Comparison of ENCODE assay signal across 11 cellular contexts in the genomic region with DNA sequence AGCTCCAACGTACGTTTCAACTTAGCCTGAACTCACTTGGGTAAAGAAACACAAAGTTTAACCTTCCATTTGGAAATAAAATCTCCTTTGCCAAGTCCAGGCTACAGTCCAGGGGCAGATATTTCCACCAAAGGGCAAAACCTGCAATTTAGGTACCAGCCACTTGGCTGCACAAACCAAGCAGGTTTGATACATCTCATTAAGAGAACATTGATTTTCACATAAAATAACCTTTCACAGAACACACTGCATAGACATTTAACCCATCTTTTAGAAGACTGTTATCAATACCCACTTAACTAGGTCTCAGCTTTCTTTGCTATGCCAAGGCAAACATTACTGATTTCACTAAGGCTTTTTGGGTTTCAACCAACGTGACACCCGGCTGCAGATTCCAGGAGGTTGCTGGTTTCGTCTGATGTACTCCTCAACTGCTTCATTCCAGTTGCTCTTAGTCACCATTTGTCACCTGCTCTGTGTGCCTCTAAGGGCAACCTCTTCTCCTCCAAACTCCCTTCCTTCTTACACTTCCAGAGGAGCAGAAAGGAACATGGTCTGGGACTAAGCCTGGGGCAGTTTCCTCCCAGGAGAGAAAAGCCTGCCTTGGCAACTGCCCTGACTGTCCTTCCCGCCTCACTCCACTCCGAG.
DNase-seq lines count a peak whose midpoint lies in the region; ATAC-seq and TF ChIP-seq lines count a peak whose summit lies in the region.
"Had no signal": no experiment of that assay in that cellular context is flagged by ENCODE, and none has a peak within 500 bp of the region (broad histone marks: within the 10 kb centered on the region; RNA-seq: fewer than 3 reads in every experiment).

No MANE protein-coding gene starts in this region.

- peaks cover 24% of the 10 kb centered on the region for H3K4me1 ChIP-seq in IMR-90 (ENCODE audit: control insufficient read depth, insufficient read depth, low read length)
- no peaks in the 10 kb centered on the region for H3K4me1 ChIP-seq in breast epithelium
- peaks cover 18% of the 10 kb centered on the region for H3K4me1 ChIP-seq in lower lobe of right lung

- DNase-seq in AG04450 (ENCODE audit: low read depth, low spot score) (no peak), IMR-90 (peak; percentile 82), breast epithelium (ENCODE audit: low spot score in 2 of 2) (peak; percentile 66 to 73), lower lobe of right lung (no peak), NCI-H187 (lab: John Stamatoyannopoulos, UW) (no peak), midbrain (lab: John Stamatoyannopoulos, UW) (no peak)
- DNase-seq: activated T-cell treated with anti-CD3 and anti-CD28 coated beads, Interleukin-2, amount 50 U/mL, for 1 hour; CD8-positive, alpha-beta memory T cell; NCI-H1048 had no signal

- TF ChIP-seq RAD21 in IMR-90 (IDR thresholded peaks at IDR 0.05; ENCODE audit: low read length), result no peak

- H3K79me1 ChIP-seq in IMR-90 (ENCODE audit: low read depth in 1 of 2, low read length in 2 of 2), result no peaks in the 10 kb centered on the region

- peak overlapping the region; percentile 33; the same call in 1 of the 2 replicates for H3K56ac ChIP-seq in IMR-90 (ENCODE audit: extremely low read depth, insufficient read depth, low read length)

- peak; percentile 57 for ATAC-seq in IMR-90 (ENCODE audit: low read depth)
- peak; percentile 31 to 34 for ATAC-seq in lower lobe of right lung
- ATAC-seq in GM21423 (IDR thresholded peaks at IDR 0.05; ENCODE audit: unreplicated experiment), result no peak
- no peak; the same call in 2 of the 3 replicates for ATAC-seq in SK-N-SH treated with all-trans-retinoic acid at 6 μM for 48 hours

- 80% methylated on average over 1 of the region's 7 CpGs; no CpG with 5 or more reads in 1 of the 2 experiments for WGBS in IMR-90 (ENCODE audit: extremely low coverage in 2 of 2, insufficient read length in 1 of 2), 2 experiments

- H3K27me3 ChIP-seq in AG04450 (ENCODE audit: control insufficient read depth, insufficient read depth, low read length) (peaks cover 2% of the 10 kb centered on the region), IMR-90 (ENCODE audit: control insufficient read depth, insufficient read depth, low read length) (peaks cover 2% of the 10 kb centered on the region; the same call in 1 of the 2 replicates), breast epithelium (no peaks in the 10 kb centered on the region), lower lobe of right lung (ENCODE audit: low read depth) (no peaks in the 10 kb centered on the region)

- H4K5ac ChIP-seq in IMR-90 (ENCODE audit: low read depth, low read length), result peak overlapping the region; percentile 34

- H3K4me2 ChIP-seq in IMR-90 (ENCODE audit: low read depth, low read length), result peak overlapping the region; percentile 73

- H3K9me1 ChIP-seq in IMR-90 (ENCODE audit: insufficient read depth, low read length), result peaks cover 18% of the 10 kb centered on the region; the same call in 1 of the 2 replicates

- peak overlapping the region; percentile 61 for H3K18ac ChIP-seq in IMR-90 (ENCODE audit: low read depth, low read length)

- peak overlapping the region; percentile 43 for H3K4ac ChIP-seq in IMR-90 (ENCODE audit: low read depth, low read length)

- H3K36me3 ChIP-seq in IMR-90 (ENCODE audit: control insufficient read depth, insufficient read depth, low read length), result no peaks in the 10 kb centered on the region
- H3K36me3 ChIP-seq in breast epithelium, result no peaks in the 10 kb centered on the region
- no peaks in the 10 kb centered on the region for H3K36me3 ChIP-seq in lower lobe of right lung

- H3K4me3 ChIP-seq in AG04450 (ENCODE audit: low read depth, low read length) (no peak overlapping the region), IMR-90 (ENCODE audit: insufficient read depth, low read depth, low read length) (no peak overlapping the region), breast epithelium (no peak overlapping the region), lower lobe of right lung (no peak overlapping the region)

- BruUV-seq in IMR-90 (replicated peaks; lab: Mats Ljungman, UMichigan), result no TSS peak

- no peak overlapping the region; the same call in 1 of the 2 replicates for H3K14ac ChIP-seq in IMR-90 (replicated peaks; ENCODE audit: low read depth, low read length)

- peak overlapping the region; percentile 1 to 75; a peak in 3 of 4 replicates for H4K8ac ChIP-seq in IMR-90 (ENCODE audit: low read depth in 2 of 2, low read length in 2 of 2)

- peak overlapping the region; percentile 81 for H2BK5ac ChIP-seq in IMR-90 (ENCODE audit: low read depth, low read length, poor library complexity, severe bottlenecking)

- no peak overlapping the region; the same call in 1 of the 2 replicates for H2AK5ac ChIP-seq in IMR-90 (ENCODE audit: low read depth, low read length)

- dilution Hi-C loops in IMR-90 (cut with HindIII; ENCODE audit: low sequenced_read_pairs, unreplicated experiment), result no loop called here

- no peak overlapping the region; the same call in 1 of the 2 replicates for H3K23ac ChIP-seq in IMR-90 (ENCODE audit: low read depth, low read length)

- H3K9ac ChIP-seq in IMR-90 (ENCODE audit: low read depth, low read length), result no peak overlapping the region

- H3K27ac ChIP-seq in AG04450 (ENCODE audit: low read depth, low read length) (peak overlapping the region; percentile 87), IMR-90 (ENCODE audit: insufficient read depth, low read length) (peak overlapping the region; percentile 85), breast epithelium (peak overlapping the region; percentile 72 to 83), lower lobe of right lung (no peak overlapping the region)

- CTCF ChIA-PET in AG04450 (lab: Charles Lee) (interaction anchor here (1.0 to 1.4 kb wide), 3 partner anchors 8 to 68 kb away, joined by 3 to 4 read pairs (median 4); no protein-coding TSS in a partner anchor), IMR-90 (lab: Yijun Ruan, JAX) (interaction anchor here (0.5 to 1.4 kb wide), 4 partner anchors 14 to 872 kb away, joined by 3 read pairs; no protein-coding TSS in a partner anchor)

- TF ChIP-seq CTCF in AG04450 (IDR thresholded peaks at IDR 0.05; ENCODE audit: low read depth, low read length) (0 out of 2 replicates have a peak, but pooled peaks have one; percentile 12), IMR-90 (conservative IDR thresholded peaks at IDR 0.05; ENCODE audit: low read depth, low read length) (0 out of 2 replicates have a peak, but pooled peaks have one; percentile 1), breast epithelium (IDR thresholded peaks at IDR 0.05) (peak in 1 of 3 donors; percentile 21), lower lobe of right lung (IDR thresholded peaks at IDR 0.05) (no peak)

- peak overlapping the region; percentile 26 for H2AK9ac ChIP-seq in IMR-90 (replicated peaks; ENCODE audit: low read depth, low read length, poor library complexity)

- in situ Hi-C loops in IMR-90 (cut with MboI; ENCODE audit: low sequenced_read_pairs), result no loop called here

- H2BK15ac ChIP-seq in IMR-90 (ENCODE audit: low read depth, low read length), result peak overlapping the region; percentile 27; the same call in 2 of the 3 replicates

- H4K91ac ChIP-seq in IMR-90 (ENCODE audit: insufficient read depth, low read depth, low read length), result peak overlapping the region; percentile 53; the same call in 1 of the 2 replicates

- H2AFZ ChIP-seq in IMR-90 (replicated peaks; ENCODE audit: low read length, poor library complexity), result peak overlapping the region; percentile 50

- H2BK20ac ChIP-seq in IMR-90 (ENCODE audit: low read depth, low read length), result peak overlapping the region; percentile 55

- peak overlapping the region; percentile 38; the same call in 1 of the 2 replicates for H2BK120ac ChIP-seq in IMR-90 (ENCODE audit: low read depth, low read length)

- no peaks in the 10 kb centered on the region for H4K20me1 ChIP-seq in IMR-90 (ENCODE audit: insufficient read depth, low read length)

- H3K9me3 ChIP-seq in AG04450 (ENCODE audit: control insufficient read depth, insufficient read depth, low read length) (no peaks in the 10 kb centered on the region), IMR-90 (ENCODE audit: control insufficient read depth, insufficient read depth, low read length) (no peaks in the 10 kb centered on the region), breast epithelium (no peaks in the 10 kb centered on the region), lower lobe of right lung (no peaks in the 10 kb centered on the region)

- intact Hi-C loops in IMR-90 (cut with micrococcal nuclease), result loop anchor here (10.0 kb wide), 1 partner anchor 139 kb away; a partner anchor contains a TSS
- intact Hi-C loops in breast epithelium (cut with DNase I; ENCODE audit: low total_unique reads), result no loop called here
- intact Hi-C loops in lower lobe of right lung (cut with DNase I), result no loop called here

- POLR2A ChIA-PET in AG04450 (lab: Yijun Ruan, JAX) (interaction anchor here (0.6 kb wide), 1 partner anchor 399 kb away, joined by 4 read pairs; no protein-coding TSS in a partner anchor), IMR-90 (lab: Charles Lee; ENCODE audit: unreplicated experiment) (no interaction called here)

- TF ChIP-seq POLR2A in IMR-90 (IDR thresholded peaks at IDR 0.05; ENCODE audit: low read depth, low read length) (no peak), breast epithelium (IDR thresholded peaks at IDR 0.05) (no peak)

TF ChIP-seq in IMR-90, 13 proteins besides CTCF, POLR2A, EP300 and RAD21:
- peak; percentile 10; the same call in 1 of the 2 replicates for TF ChIP-seq BHLHE40 (IDR thresholded peaks at IDR 0.05; ENCODE audit: low read depth, low read length)
- no peak for TF ChIP-seq MAFK (IDR thresholded peaks at IDR 0.05; ENCODE audit: low read depth, low read length)

TF ChIP-seq in SK-N-SH treated with all-trans-retinoic acid at 6 μM for 48 hours, 23 proteins besides CTCF, POLR2A, EP300 and RAD21:
- TF ChIP-seq BACH2 (CRISPR knock-in tag; IDR thresholded peaks at IDR 0.05; ENCODE audit: borderline replicate concordance) (no peak), SNAI2 (CRISPR knock-in tag; IDR thresholded peaks at IDR 0.05) (no peak), ZNF565 (CRISPR knock-in tag; conservative IDR thresholded peaks at IDR 0.05; ENCODE audit: low read depth) (no peak), ESRRG (CRISPR knock-in tag; IDR thresholded peaks at IDR 0.05) (no peak), OSR1 (CRISPR knock-in tag; IDR thresholded peaks at IDR 0.05) (no peak), ISL1 (CRISPR knock-in tag; IDR thresholded peaks at IDR 0.05) (no peak), ZFP3 (CRISPR knock-in tag; IDR thresholded peaks at IDR 0.05) (no peak)
- TF ChIP-seq, protein P1, sequence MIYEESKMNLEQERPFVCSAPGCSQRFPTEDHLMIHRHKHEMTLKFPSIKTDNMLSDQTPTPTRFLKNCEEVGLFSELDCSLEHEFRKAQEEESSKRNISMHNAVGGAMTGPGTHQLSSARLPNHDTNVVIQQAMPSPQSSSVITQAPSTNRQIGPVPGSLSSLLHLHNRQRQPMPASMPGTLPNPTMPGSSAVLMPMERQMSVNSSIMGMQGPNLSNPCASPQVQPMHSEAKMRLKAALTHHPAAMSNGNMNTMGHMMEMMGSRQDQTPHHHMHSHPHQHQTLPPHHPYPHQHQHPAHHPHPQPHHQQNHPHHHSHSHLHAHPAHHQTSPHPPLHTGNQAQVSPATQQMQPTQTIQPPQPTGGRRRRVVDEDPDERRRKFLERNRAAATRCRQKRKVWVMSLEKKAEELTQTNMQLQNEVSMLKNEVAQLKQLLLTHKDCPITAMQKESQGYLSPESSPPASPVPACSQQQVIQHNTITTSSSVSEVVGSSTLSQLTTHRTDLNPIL (CRISPR knock-in tag; IDR thresholded peaks at IDR 0.05; ENCODE audit: low read depth), result no peak

Comparison
In these comparisons a context has a peak if more than half of its experiments do, and no peak if none do; other contexts are left out.
1. DNase-seq: peak in IMR-90 (single experiment) and breast epithelium (2 of 2); none in AG04450 (single experiment), lower lobe of right lung (single experiment), NCI-H187 (0 of 2) and midbrain (single experiment).
2. ATAC-seq: peak in IMR-90 (single experiment) and lower lobe of right lung (2 of 2); none in GM21423 (single experiment) and SK-N-SH treated with all-trans-retinoic acid at 6 μM for 48 hours (single experiment).